ENCODE assay signal across 1 cellular context in the genomic region with DNA sequence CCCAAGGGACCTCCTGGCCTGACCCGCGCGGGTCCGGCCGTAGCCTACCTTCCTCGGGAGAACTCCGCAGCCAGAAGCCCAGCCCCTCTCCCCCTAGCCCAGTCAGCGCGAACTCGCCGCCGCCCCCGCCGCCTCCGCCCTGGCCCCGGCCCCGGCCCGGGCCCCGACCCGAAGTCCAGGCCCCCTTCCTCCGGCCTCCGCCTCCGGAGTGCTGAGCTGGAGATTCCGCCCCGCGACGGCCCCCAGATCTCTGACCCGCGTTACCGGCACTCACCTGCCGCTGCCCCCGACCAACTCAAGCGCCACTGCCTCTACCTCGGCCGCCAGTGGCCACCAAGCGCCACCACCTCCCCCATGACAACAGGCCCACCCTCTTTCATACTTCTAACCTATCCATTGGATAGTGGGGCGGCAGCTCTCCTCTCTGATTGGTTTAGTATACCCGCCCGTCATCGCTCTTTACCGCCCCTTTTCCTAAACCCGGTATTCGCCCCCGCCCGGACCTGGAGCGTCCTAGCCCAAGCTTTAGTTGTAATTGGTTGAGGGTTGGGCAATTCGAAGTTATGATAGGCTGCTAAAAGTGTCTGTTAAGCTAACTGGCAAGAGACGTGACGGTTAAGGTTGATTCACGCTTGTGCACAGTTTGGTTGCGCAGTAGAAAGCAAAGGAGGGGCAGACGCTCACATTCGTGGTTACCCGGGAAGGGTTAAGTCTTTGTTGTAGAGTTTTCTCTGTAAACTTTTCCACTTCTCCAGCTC.
TF ChIP-seq lines count a peak whose summit lies in the region.

TSS of gene NUMB (minus strand) at position 328 of the 758 bp plus-strand sequence. CDS start 102,795 bp downstream, outside the sequence.

TF ChIP-seq in liver, 16 proteins besides CTCF, POLR2A, EP300 and RAD21 (continued from another document):
- peak; percentile 90 to 91 for TF ChIP-seq EGR1 (IDR thresholded peaks at IDR 0.05; ENCODE audit: low read depth in 2 of 2)
- TF ChIP-seq FOXA2 (IDR thresholded peaks at IDR 0.05), result no peak
- TF ChIP-seq, protein P1, sequence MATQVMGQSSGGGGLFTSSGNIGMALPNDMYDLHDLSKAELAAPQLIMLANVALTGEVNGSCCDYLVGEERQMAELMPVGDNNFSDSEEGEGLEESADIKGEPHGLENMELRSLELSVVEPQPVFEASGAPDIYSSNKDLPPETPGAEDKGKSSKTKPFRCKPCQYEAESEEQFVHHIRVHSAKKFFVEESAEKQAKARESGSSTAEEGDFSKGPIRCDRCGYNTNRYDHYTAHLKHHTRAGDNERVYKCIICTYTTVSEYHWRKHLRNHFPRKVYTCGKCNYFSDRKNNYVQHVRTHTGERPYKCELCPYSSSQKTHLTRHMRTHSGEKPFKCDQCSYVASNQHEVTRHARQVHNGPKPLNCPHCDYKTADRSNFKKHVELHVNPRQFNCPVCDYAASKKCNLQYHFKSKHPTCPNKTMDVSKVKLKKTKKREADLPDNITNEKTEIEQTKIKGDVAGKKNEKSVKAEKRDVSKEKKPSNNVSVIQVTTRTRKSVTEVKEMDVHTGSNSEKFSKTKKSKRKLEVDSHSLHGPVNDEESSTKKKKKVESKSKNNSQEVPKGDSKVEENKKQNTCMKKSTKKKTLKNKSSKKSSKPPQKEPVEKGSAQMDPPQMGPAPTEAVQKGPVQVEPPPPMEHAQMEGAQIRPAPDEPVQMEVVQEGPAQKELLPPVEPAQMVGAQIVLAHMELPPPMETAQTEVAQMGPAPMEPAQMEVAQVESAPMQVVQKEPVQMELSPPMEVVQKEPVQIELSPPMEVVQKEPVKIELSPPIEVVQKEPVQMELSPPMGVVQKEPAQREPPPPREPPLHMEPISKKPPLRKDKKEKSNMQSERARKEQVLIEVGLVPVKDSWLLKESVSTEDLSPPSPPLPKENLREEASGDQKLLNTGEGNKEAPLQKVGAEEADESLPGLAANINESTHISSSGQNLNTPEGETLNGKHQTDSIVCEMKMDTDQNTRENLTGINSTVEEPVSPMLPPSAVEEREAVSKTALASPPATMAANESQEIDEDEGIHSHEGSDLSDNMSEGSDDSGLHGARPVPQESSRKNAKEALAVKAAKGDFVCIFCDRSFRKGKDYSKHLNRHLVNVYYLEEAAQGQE (IDR thresholded peaks at IDR 0.05), result no peak
- no peak for TF ChIP-seq RXRA (IDR thresholded peaks at IDR 0.05)
